8 cellular contexts compared by ENCODE assay signal in genomic region chr7:95609277-95609971, GRCh38. TPM values are rescaled to one million over a fixed set of nuclear protein-coding genes. Genes with fewer than 3 reads are reported as not detected.
DNase-seq lines count a peak whose midpoint lies in the region; ATAC-seq and TF ChIP-seq lines count a peak whose summit lies in the region.

No MANE protein-coding gene starts in this region.

- H3K4me3 ChIP-seq in ACC112 (ENCODE audit: low read depth, low read length) (peak overlapping the region; percentile 36), breast epithelium (peak overlapping the region in 2 of 3 donors; percentile 28 to 53), right lobe of liver (no peak overlapping the region), upper lobe of right lung (peak overlapping the region; percentile 18)

- no peak overlapping the region for H3K4me3 Mint-ChIP-seq in activated T-cell treated with anti-CD3 and anti-CD28 coated beads, Interleukin-2, amount 50 U/mL, for 4 hours

- peaks cover 7% of the 10 kb centered on the region for H3K4me1 Mint-ChIP-seq in activated T-cell treated with anti-CD3 and anti-CD28 coated beads, Interleukin-2, amount 50 U/mL, for 4 hours (ENCODE audit: low read depth)

- intact Hi-C loops in breast epithelium (cut with DNase I; ENCODE audit: low total_unique reads): no loop called here
- intact Hi-C loops in right lobe of liver (cut with DNase I): no loop called here
- intact Hi-C loops in upper lobe of right lung (cut with DNase I): no loop called here

- H3K27ac ChIP-seq in ACC112 (ENCODE audit: low read depth, low read length): peak overlapping the region; percentile 90
- peak overlapping the region; percentile 82 to 96 for H3K27ac ChIP-seq in breast epithelium
- H3K27ac ChIP-seq in right lobe of liver: peak overlapping the region; percentile 80 to 88 (median 87)
- peak overlapping the region; percentile 89 for H3K27ac ChIP-seq in upper lobe of right lung

- no peaks in the 10 kb centered on the region for H3K36me3 ChIP-seq in ACC112 (ENCODE audit: insufficient read depth, low read length)
- H3K36me3 ChIP-seq in breast epithelium: no peaks in the 10 kb centered on the region
- H3K36me3 ChIP-seq in right lobe of liver: no peaks in the 10 kb centered on the region
- no peaks in the 10 kb centered on the region for H3K36me3 ChIP-seq in upper lobe of right lung

- no peaks in the 10 kb centered on the region for H3K36me3 Mint-ChIP-seq in activated T-cell treated with anti-CD3 and anti-CD28 coated beads, Interleukin-2, amount 50 U/mL, for 4 hours (ENCODE audit: insufficient read depth)

- ATAC-seq in right lobe of liver: peak; percentile 60 to 74 (median 68)
- ATAC-seq in upper lobe of right lung: peak; percentile 57
- ATAC-seq in HG02884 (IDR thresholded peaks at IDR 0.05; ENCODE audit: unreplicated experiment): no peak
- no peak for ATAC-seq in activated T-cell treated with anti-CD3 and anti-CD28 coated beads, Interleukin-2, amount 50 U/mL, for 4 hours

- TF ChIP-seq POLR2A in breast epithelium (IDR thresholded peaks at IDR 0.05) (no peak), right lobe of liver (IDR thresholded peaks at IDR 0.05) (peak; percentile 21)

- TF ChIP-seq CTCF in breast epithelium (IDR thresholded peaks at IDR 0.05): no peak
- TF ChIP-seq CTCF in right lobe of liver (IDR thresholded peaks at IDR 0.05): no peak
- TF ChIP-seq CTCF in upper lobe of right lung (IDR thresholded peaks at IDR 0.05): no peak

- peaks cover 13% of the 10 kb centered on the region for H3K9me3 Mint-ChIP-seq in activated T-cell treated with anti-CD3 and anti-CD28 coated beads, Interleukin-2, amount 50 U/mL, for 4 hours

- DNase-seq in NCI-H1105 treated with DMSO at 0.1 percent for 48 hours (lab: John Stamatoyannopoulos, UW): peak; percentile 89
- DNase-seq in breast epithelium (ENCODE audit: low spot score in 2 of 2): peak in 1 of 2 donors; percentile 45
- DNase-seq in right lobe of liver: peak in 1 of 3 donors; percentile 73
- no peak for DNase-seq in upper lobe of right lung
- no peak for DNase-seq in activated CD8-positive, alpha-beta memory T cell treated with anti-CD3 and anti-CD28 coated beads, Interleukin-2, amount 50 U/mL, for 48 hours
- DNase-seq in activated T-cell treated with anti-CD3 and anti-CD28 coated beads, Interleukin-2, amount 50 U/mL, for 4 hours: no peak

- H3K27me3 Mint-ChIP-seq in activated T-cell treated with anti-CD3 and anti-CD28 coated beads, Interleukin-2, amount 50 U/mL, for 4 hours (ENCODE audit: low read depth): no peaks in the 10 kb centered on the region

- H3K27me3 ChIP-seq in ACC112 (ENCODE audit: insufficient read depth, low read length): no peaks in the 10 kb centered on the region
- no peaks in the 10 kb centered on the region for H3K27me3 ChIP-seq in breast epithelium
- no peaks in the 10 kb centered on the region for H3K27me3 ChIP-seq in right lobe of liver
- H3K27me3 ChIP-seq in upper lobe of right lung: no peaks in the 10 kb centered on the region

- H3K4me1 ChIP-seq in ACC112 (ENCODE audit: control insufficient read depth, insufficient read depth, low read length, unreplicated experiment) (peaks cover 24% of the 10 kb centered on the region), breast epithelium (peaks cover 0 to 6% of the 10 kb centered on the region in 2 donors), right lobe of liver (peaks cover 2 to 28% (median 14%) of the 10 kb centered on the region in 4 donors), upper lobe of right lung (peaks cover 43% of the 10 kb centered on the region)

- 3% methylated on average over 4 of the region's 4 CpGs for WGBS in right lobe of liver (ENCODE audit: insufficient coverage, low coverage, low lambda C conversion rate, missing lambda C conversion rate)

- H3K9me3 ChIP-seq in breast epithelium (peaks cover 0 to 6% of the 10 kb centered on the region in 2 donors), right lobe of liver (no peaks in the 10 kb centered on the region), upper lobe of right lung (no peaks in the 10 kb centered on the region)

- no peaks in the 10 kb centered on the region for H3K79me2 ChIP-seq in ACC112 (ENCODE audit: control insufficient read depth, insufficient read depth, low read length, unreplicated experiment)

- no peak overlapping the region for H2AFZ ChIP-seq in ACC112 (ENCODE audit: low read length, unreplicated experiment)

RNA-seq across cellular contexts. Expression of gene PDK4, which starts 13.1 kb away (rescaled TPM):
- 100 to 1,000 TPM; 507 to 797 (median 729) TPM for total RNA-seq in breast epithelium
- 100 to 1,000 TPM in 1 of 6 experiments, 10 to 100 TPM in 4, 1 to 10 TPM in 1; 7.9 to 109 (median 79.0) TPM for total RNA-seq in right lobe of liver
- 156 TPM for total RNA-seq in upper lobe of right lung
- under 1 TPM; 0.18 to 0.40 (median 0.33) TPM for total RNA-seq in activated T-cell treated with anti-CD3 and anti-CD28 coated beads, Interleukin-2, amount 50 U/mL, for 4 hours

Comparison
In these comparisons a context has a peak if more than half of its experiments do, and no peak if none do; other contexts are left out.
1. H3K4me3 ChIP-seq: peak in ACC112 (single experiment), breast epithelium (2 of 3) and upper lobe of right lung (single experiment); none in right lobe of liver (0 of 3).
2. ATAC-seq: peak in right lobe of liver (4 of 4) and upper lobe of right lung (single experiment); none in HG02884 (single experiment) and activated T-cell treated with anti-CD3 and anti-CD28 coated beads, Interleukin-2, amount 50 U/mL, for 4 hours (0 of 2).
3. RNA of gene PDK4, which starts 13.1 kb away (total RNA-seq): 507 to 797 TPM in breast epithelium, 156 TPM in upper lobe of right lung (single experiment) and 7.9 to 109 TPM in right lobe of liver; 0.18 to 0.40 TPM in activated T-cell treated with anti-CD3 and anti-CD28 coated beads, Interleukin-2, amount 50 U/mL, for 4 hours; every median in the first group is over 4 times any median in the second.
4. Peak in every context shown above with its lines, with median percentiles within 50 percentile points of each other: H3K27ac ChIP-seq.